1 cellular context compared by ENCODE assay signal in genomic region chr17:41918392-41919164, GRCh38.
TF ChIP-seq lines count a peak whose summit lies in the region.

ACLY (minus strand) TSS chr17:41918951; CDS start chr17:41913873, 5,078 bp downstream.

TF ChIP-seq in K562, 482 proteins besides CTCF, POLR2A, EP300 and RAD21 (continued from another document):
- TF ChIP-seq CUX1 (CRISPR knock-in tag; IDR thresholded peaks at IDR 0.05) (no peak), POLR2AphosphoS5 (IDR thresholded peaks at IDR 0.05; ENCODE audit: control insufficient read depth, insufficient read depth, low read depth, low read length) (peak; percentile 52), C11orf30 (IDR thresholded peaks at IDR 0.05; ENCODE audit: low read depth) (no peak), BCLAF1 (IDR thresholded peaks at IDR 0.05; ENCODE audit: borderline replicate concordance in 1 of 2, control insufficient read depth in 1 of 2, low read depth in 2 of 2, low read length in 1 of 2) (no peak), CCNT2 (IDR thresholded peaks at IDR 0.05; ENCODE audit: borderline replicate concordance, extremely low read depth, insufficient read length, low read depth, low read length) (peak; percentile 82), NFYB (IDR thresholded peaks at IDR 0.05; ENCODE audit: extremely low read depth, insufficient read length) (peak; percentile 37), SIX5 (IDR thresholded peaks at IDR 0.05; ENCODE audit: borderline replicate concordance in 1 of 2, insufficient read depth in 1 of 2, low read depth in 1 of 2, low read length in 2 of 2) (peak; percentile 76 to 81), PKNOX1 (IDR thresholded peaks at IDR 0.05) (no peak), SETDB1 (IDR thresholded peaks at IDR 0.05; ENCODE audit: low read length) (no peak), FOXM1 (IDR thresholded peaks at IDR 0.05; ENCODE audit: low read depth) (no peak), FOXM1 (CRISPR knock-in tag; IDR thresholded peaks at IDR 0.05; ENCODE audit: low read depth) (0 out of 2 replicates have a peak, but pooled peaks have one; percentile 51), JUND (IDR thresholded peaks at IDR 0.05; ENCODE audit: borderline replicate concordance, low read depth, low read length) (peak; percentile 22; the same call in 1 of the 2 replicates), JUND (tag; IDR thresholded peaks at IDR 0.05; ENCODE audit: borderline replicate concordance, low read depth, low read length) (no peak; the same call in 2 of the 3 replicates), ZNF324 (CRISPR knock-in tag; IDR thresholded peaks at IDR 0.05) (no peak), GABPA (tag; conservative IDR thresholded peaks at IDR 0.05; ENCODE audit: low read depth) (peak; percentile 62), EP400 (IDR thresholded peaks at IDR 0.05) (peak; percentile 70; the same call in 1 of the 2 replicates), EWSR1 (IDR thresholded peaks at IDR 0.05; ENCODE audit: borderline replicate concordance, low read depth, partially characterized antibody) (no peak), ZNF77 (CRISPR knock-in tag; IDR thresholded peaks at IDR 0.05) (no peak), ADNP (tag; IDR thresholded peaks at IDR 0.05) (no peak), ZBTB2 (IDR thresholded peaks at IDR 0.05) (0 out of 2 replicates have a peak, but pooled peaks have one; percentile 15), SRSF1 (IDR thresholded peaks at IDR 0.05; ENCODE audit: low read depth, low read length) (no peak), BCL6 (CRISPR knock-in tag; IDR thresholded peaks at IDR 0.05) (no peak), ELF1 (tag; IDR thresholded peaks at IDR 0.05) (peak; percentile 82), PPARD (CRISPR knock-in tag; IDR thresholded peaks at IDR 0.05) (no peak)
- TF ChIP-seq, protein P1, sequence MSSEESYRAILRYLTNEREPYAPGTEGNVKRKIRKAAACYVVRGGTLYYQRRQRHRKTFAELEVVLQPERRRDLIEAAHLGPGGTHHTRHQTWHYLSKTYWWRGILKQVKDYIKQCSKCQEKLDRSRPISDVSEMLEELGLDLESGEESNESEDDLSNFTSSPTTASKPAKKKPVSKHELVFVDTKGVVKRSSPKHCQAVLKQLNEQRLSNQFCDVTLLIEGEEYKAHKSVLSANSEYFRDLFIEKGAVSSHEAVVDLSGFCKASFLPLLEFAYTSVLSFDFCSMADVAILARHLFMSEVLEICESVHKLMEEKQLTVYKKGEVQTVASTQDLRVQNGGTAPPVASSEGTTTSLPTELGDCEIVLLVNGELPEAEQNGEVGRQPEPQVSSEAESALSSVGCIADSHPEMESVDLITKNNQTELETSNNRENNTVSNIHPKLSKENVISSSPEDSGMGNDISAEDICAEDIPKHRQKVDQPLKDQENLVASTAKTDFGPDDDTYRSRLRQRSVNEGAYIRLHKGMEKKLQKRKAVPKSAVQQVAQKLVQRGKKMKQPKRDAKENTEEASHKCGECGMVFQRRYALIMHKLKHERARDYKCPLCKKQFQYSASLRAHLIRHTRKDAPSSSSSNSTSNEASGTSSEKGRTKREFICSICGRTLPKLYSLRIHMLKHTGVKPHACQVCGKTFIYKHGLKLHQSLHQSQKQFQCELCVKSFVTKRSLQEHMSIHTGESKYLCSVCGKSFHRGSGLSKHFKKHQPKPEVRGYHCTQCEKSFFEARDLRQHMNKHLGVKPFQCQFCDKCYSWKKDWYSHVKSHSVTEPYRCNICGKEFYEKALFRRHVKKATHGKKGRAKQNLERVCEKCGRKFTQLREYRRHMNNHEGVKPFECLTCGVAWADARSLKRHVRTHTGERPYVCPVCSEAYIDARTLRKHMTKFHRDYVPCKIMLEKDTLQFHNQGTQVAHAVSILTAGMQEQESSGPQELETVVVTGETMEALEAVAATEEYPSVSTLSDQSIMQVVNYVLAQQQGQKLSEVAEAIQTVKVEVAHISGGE (CRISPR knock-in tag; IDR thresholded peaks at IDR 0.05) = 0 out of 6 replicates have a peak, but pooled peaks of 1 of the 3 experiments have one; percentile 23
- TF ChIP-seq, protein P2, sequence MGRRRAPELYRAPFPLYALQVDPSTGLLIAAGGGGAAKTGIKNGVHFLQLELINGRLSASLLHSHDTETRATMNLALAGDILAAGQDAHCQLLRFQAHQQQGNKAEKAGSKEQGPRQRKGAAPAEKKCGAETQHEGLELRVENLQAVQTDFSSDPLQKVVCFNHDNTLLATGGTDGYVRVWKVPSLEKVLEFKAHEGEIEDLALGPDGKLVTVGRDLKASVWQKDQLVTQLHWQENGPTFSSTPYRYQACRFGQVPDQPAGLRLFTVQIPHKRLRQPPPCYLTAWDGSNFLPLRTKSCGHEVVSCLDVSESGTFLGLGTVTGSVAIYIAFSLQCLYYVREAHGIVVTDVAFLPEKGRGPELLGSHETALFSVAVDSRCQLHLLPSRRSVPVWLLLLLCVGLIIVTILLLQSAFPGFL (CRISPR knock-in tag; IDR thresholded peaks at IDR 0.05) = no peak
- TF ChIP-seq, protein P3, sequence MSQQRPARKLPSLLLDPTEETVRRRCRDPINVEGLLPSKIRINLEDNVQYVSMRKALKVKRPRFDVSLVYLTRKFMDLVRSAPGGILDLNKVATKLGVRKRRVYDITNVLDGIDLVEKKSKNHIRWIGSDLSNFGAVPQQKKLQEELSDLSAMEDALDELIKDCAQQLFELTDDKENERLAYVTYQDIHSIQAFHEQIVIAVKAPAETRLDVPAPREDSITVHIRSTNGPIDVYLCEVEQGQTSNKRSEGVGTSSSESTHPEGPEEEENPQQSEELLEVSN (IDR thresholded peaks at IDR 0.05; ENCODE audit: borderline replicate concordance in 1 of 2, extremely low read depth in 1 of 2, insufficient read depth in 1 of 2, insufficient read length in 1 of 2, low read depth in 1 of 2, low read length in 1 of 2, poor library complexity in 1 of 2, severe bottlenecking in 1 of 2) = peak in 1 of 2 experiments; percentile 13
- TF ChIP-seq, protein P4, sequence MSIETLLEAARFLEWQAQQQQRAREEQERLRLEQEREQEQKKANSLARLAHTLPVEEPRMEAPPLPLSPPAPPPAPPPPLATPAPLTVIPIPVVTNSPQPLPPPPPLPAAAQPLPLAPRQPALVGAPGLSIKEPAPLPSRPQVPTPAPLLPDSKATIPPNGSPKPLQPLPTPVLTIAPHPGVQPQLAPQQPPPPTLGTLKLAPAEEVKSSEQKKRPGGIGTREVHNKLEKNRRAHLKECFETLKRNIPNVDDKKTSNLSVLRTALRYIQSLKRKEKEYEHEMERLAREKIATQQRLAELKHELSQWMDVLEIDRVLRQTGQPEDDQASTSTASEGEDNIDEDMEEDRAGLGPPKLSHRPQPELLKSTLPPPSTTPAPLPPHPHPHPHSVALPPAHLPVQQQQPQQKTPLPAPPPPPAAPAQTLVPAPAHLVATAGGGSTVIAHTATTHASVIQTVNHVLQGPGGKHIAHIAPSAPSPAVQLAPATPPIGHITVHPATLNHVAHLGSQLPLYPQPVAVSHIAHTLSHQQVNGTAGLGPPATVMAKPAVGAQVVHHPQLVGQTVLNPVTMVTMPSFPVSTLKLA (conservative IDR thresholded peaks at IDR 0.05) = peak; percentile 47 to 76
